In the genomic region with DNA sequence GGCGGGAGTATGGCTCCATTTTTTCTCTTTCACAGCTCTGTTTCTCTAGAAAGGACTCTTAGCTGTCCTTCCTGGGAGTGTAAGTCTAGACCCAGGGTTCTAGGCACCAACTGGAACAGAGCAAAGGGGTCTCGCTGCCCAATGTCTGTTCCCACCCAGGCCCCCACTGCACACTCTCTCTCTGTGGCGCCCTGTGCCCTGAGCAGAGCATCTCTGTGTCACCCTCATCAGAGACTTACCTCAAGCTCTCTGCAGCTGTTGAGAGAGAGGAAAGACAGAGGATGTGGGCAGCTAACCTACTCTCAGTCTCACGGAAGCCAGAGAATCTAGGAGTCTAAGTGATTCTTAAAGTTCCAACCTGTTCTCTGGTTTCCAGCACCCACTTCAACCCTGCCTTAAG, we compare ENCODE assay signal across 15 cellular contexts. TPM values are rescaled to one million over a fixed set of nuclear protein-coding genes. Genes with fewer than 3 reads are reported as not detected.
DNase-seq lines count a peak whose midpoint lies in the region; ATAC-seq, FAIRE-seq and TF ChIP-seq lines count a peak whose summit lies in the region.
"Had no signal": no experiment of that assay in that cellular context is flagged by ENCODE, and none has a peak within 500 bp of the region (broad histone marks: within the 10 kb centered on the region; RNA-seq: fewer than 3 reads in every experiment).

No MANE protein-coding gene starts in this region.

- no peak overlapping the region for H3K4me3 Mint-ChIP-seq in type B pancreatic cell

- peak; percentile 15 for DNase-seq in stimulated activated CD8-positive, alpha-beta memory T cell treated with anti-CD3 and anti-CD28 coated beads, Interleukin-12 subunit alpha, Interleukin-12 subunit beta, amount 100 ng/mL, for 1 hour (ENCODE audit: low read depth)
- no peak for DNase-seq in stimulated activated CD8-positive, alpha-beta memory T cell treated with anti-CD3 and anti-CD28 coated beads, Interleukin-4, amount 100 ng/mL, for 48 hours
- DNase-seq in KG1 (lab: John Stamatoyannopoulos, UW) (peak; percentile 26), GM12878 (ENCODE audit: low read depth, low spot score) (no peak), type B pancreatic cell (ENCODE audit: extremely low spot score, unreplicated experiment) (peak; percentile 37), left ventricle myocardium inferior (no peak), SIG-M5 treated with dmso at 0.1 percent for 504 hours (lab: John Stamatoyannopoulos, UW; ENCODE audit: unreplicated experiment) (no peak)
- DNase-seq in effector CD4-positive, alpha-beta T cell, result no peak
- DNase-seq: adrenal gland, SK-N-SH, WERI-Rb-1 had no signal

- H3K36me3 ChIP-seq in GM12878 (ENCODE audit: control insufficient read depth in 2 of 2, insufficient read depth in 2 of 2, low read length in 1 of 2) (no peaks in the 10 kb centered on the region), left ventricle myocardium inferior (no peaks in the 10 kb centered on the region)
- H3K36me3 ChIP-seq: adrenal gland, WERI-Rb-1 had no signal

- TF ChIP-seq RAD21 in GM12878 (IDR thresholded peaks at IDR 0.05; ENCODE audit: insufficient read depth, low read depth, low read length), result no peak

- peaks cover 14% of the 10 kb centered on the region for H3K4me1 Mint-ChIP-seq in type B pancreatic cell (ENCODE audit: unreplicated experiment)

- H3K27me3 Mint-ChIP-seq in type B pancreatic cell, result peaks cover 39% of the 10 kb centered on the region

- 22% methylated on average over 4 of the region's 4 CpGs for WGBS in GM12878 (ENCODE audit: insufficient coverage, insufficient replicate concordance, low lambda C conversion rate, missing lambda C conversion rate)

- no peak overlapping the region for H3K4me3 ChIP-seq in GM12878
- H3K4me3 ChIP-seq in left ventricle myocardium inferior, result no peak overlapping the region
- H3K4me3 ChIP-seq: adrenal gland, coronary artery had no signal

- intact Hi-C loops in GM12878 (cut with micrococcal nuclease; ENCODE audit: unreplicated experiment) (no loop called here), left ventricle myocardium inferior (cut with micrococcal nuclease) (no loop called here)

- H3K9ac ChIP-seq in GM12878 (ENCODE audit: control insufficient read depth, insufficient read depth, low read length), result no peak overlapping the region
- H3K9ac ChIP-seq: SK-N-SH had no signal

- TF ChIP-seq EP300 in GM12878 (IDR thresholded peaks at IDR 0.05; ENCODE audit: borderline replicate concordance in 1 of 2, control insufficient read depth in 1 of 2, low read depth in 2 of 2, low read length in 2 of 2), result no peak

- ATAC-seq in GM12878, result peak; percentile 78

- H4K20me1 ChIP-seq in GM12878 (ENCODE audit: control insufficient read depth, insufficient read depth), result no peaks in the 10 kb centered on the region

- H3K4me2 ChIP-seq in GM12878 (ENCODE audit: control insufficient read depth, insufficient read depth), result peak overlapping the region; percentile 17; the same call in 1 of the 2 replicates
- H3K4me2 ChIP-seq: SK-N-SH had no signal

- H3K9me3 ChIP-seq in GM12878 (replicated peaks; ENCODE audit: control insufficient read depth, insufficient read depth, low read length), result peaks cover 6% of the 10 kb centered on the region
- peaks cover 7% of the 10 kb centered on the region for H3K9me3 ChIP-seq in left ventricle myocardium inferior (replicated peaks)
- H3K9me3 ChIP-seq: adrenal gland, SK-N-SH had no signal

- H3K27ac Mint-ChIP-seq in type B pancreatic cell, result no peak overlapping the region
- H3K27ac Mint-ChIP-seq: progenitor cell of endocrine pancreas had no signal

- no peaks in the 10 kb centered on the region for H3K36me3 Mint-ChIP-seq in type B pancreatic cell

- in situ Hi-C loops in GM12878 (cut with MboI), result no loop called here

- 0 out of 2 replicates have a peak, but pooled peaks cover 7% of the 10 kb centered on the region for H3K4me1 ChIP-seq in GM12878 (ENCODE audit: control insufficient read depth, insufficient read depth, low read length)
- no peaks in the 10 kb centered on the region for H3K4me1 ChIP-seq in left ventricle myocardium inferior
- H3K4me1 ChIP-seq: adrenal gland had no signal

- RAD21 ChIA-PET in GM12878 (lab: Charles Lee; ENCODE audit: unreplicated experiment), result interaction anchor here (0.9 to 4.4 kb wide), 4 partner anchors 11 to 38 kb away, joined by 3 to 23 read pairs (median 4); no protein-coding TSS in a partner anchor

- CTCF ChIA-PET in GM12878 (lab: Yijun Ruan, JAX), result interaction anchor here (0.6 to 3.9 kb wide), 8 partner anchors 10 to 752 kb away, joined by 3 to 20 read pairs (median 3); a partner anchor contains a TSS

- peaks cover 17% of the 10 kb centered on the region for H3K9me3 Mint-ChIP-seq in type B pancreatic cell

- POLR2A ChIA-PET in GM12878 (lab: Charles Lee), result interaction anchor here (0.8 to 3.4 kb wide), 2 partner anchors 10 to 21 kb away, joined by 3 to 15 read pairs; a partner anchor contains a TSS

- no peak for TF ChIP-seq CTCF in GM12878 (IDR thresholded peaks at IDR 0.05 in 2 of 3, conservative IDR thresholded peaks at IDR 0.05 in 1 of 3; ENCODE audit: control insufficient read depth in 2 of 3, extremely low read depth in 1 of 3, insufficient read depth in 1 of 3, low read depth in 3 of 3, low read length in 3 of 3)
- TF ChIP-seq CTCF in type B pancreatic cell (conservative IDR thresholded peaks at IDR 0.05), result no peak
- TF ChIP-seq CTCF in left ventricle myocardium inferior (IDR thresholded peaks at IDR 0.05; ENCODE audit: borderline replicate concordance), result no peak

- H3K27ac ChIP-seq in GM12878 (ENCODE audit: control insufficient read depth, insufficient read depth) (no peak overlapping the region), left ventricle myocardium inferior (replicated peaks) (no peak overlapping the region)
- H3K27ac ChIP-seq: adrenal gland, coronary artery, HL-60, WERI-Rb-1 had no signal

- no TSS peak for BruUV-seq in GM12878 (replicated peaks; lab: Mats Ljungman, UMichigan)

- TF ChIP-seq POLR2A in GM12878 (IDR thresholded peaks at IDR 0.05; ENCODE audit: low read depth, low read length), result no peak

- peak; percentile 57 for FAIRE-seq in GM12878 (lab: Jason Lieb, UNC)

- SMC1A ChIA-PET in GM12878 (lab: Charles Lee; ENCODE audit: uncharacterized antibody, unreplicated experiment), result interaction anchor here (1.1 to 3.7 kb wide), 7 partner anchors 11 to 38 kb away, joined by 4 to 25 read pairs (median 6); a partner anchor contains a TSS

- 0 out of 2 replicates have a peak overlapping the region, but pooled peaks have one; percentile 17 for H2AFZ ChIP-seq in GM12878 (ENCODE audit: control insufficient read depth, low read depth, low read length)

- peaks cover 0 to 3% of the 10 kb centered on the region in 2 experiments; a peak in 3 of 4 replicates for H3K27me3 ChIP-seq in GM12878 (replicated peaks in 1 of 2; ENCODE audit: control insufficient read depth in 2 of 2, insufficient read depth in 2 of 2, low read length in 1 of 2)
- peaks cover 93% of the 10 kb centered on the region for H3K27me3 ChIP-seq in left ventricle myocardium inferior (ENCODE audit: low read depth)
- H3K27me3 ChIP-seq: adrenal gland had no signal

- no peaks in the 10 kb centered on the region for H3K79me2 ChIP-seq in GM12878 (ENCODE audit: control insufficient read depth, insufficient read depth, low read length)

TF ChIP-seq in GM12878, 131 proteins besides CTCF, POLR2A, EP300 and RAD21 (continues in another document):
- peak; percentile 71; the same call in 1 of the 2 replicates for TF ChIP-seq TCF12 (IDR thresholded peaks at IDR 0.05; ENCODE audit: low read depth, low read length)
- 0 out of 2 replicates have a peak, but pooled peaks have one; percentile 65 for TF ChIP-seq TCF3 (IDR thresholded peaks at IDR 0.05; ENCODE audit: borderline replicate concordance, insufficient read depth, low read depth, low read length)
- TF ChIP-seq SPI1 (IDR thresholded peaks at IDR 0.05; ENCODE audit: borderline replicate concordance, insufficient read depth, low read depth, low read length), result peak; percentile 14; the same call in 1 of the 2 replicates

RNA-seq across cellular contexts. Expression of a gene that starts 9.5 kb away (rescaled TPM):
- 1.2 and 2.0 TPM in 2 replicates for total RNA-seq in GM12878 (2013; cell fraction: nucleolus; rRNA removed)
- not detected in 2 replicates for total RNA-seq in GM12878 (2014; rRNA removed)
- total RNA-seq in GM12878 (2014; rRNA removed; fragmentation: Illumina TruSeq; extraction: Trizol), result not detected in 2 replicates
- not detected in 2 replicates for total RNA-seq in GM12878 (2021)
- 0.42 TPM for polyA plus RNA-seq in GM12878 (2011; ENCODE audit: low read depth)
- polyA plus RNA-seq in GM12878 (2011; rRNA removed), result 0.22 and 0.53 TPM in 2 replicates
- 1.1 and 1.6 TPM in 2 replicates for polyA plus RNA-seq in GM12878 (2011; cell fraction: cytosol; rRNA removed)
- polyA plus RNA-seq in GM12878 (2011; cell fraction: nucleus; rRNA removed), result 0.35 and 0.42 TPM in 2 replicates
- polyA plus RNA-seq in GM12878 (2012), result 0.20 and 1.2 TPM in 2 replicates
- polyA plus RNA-seq in GM12878 (2014; fragmentation: Illumina TruSeq; extraction: Trizol), result not detected in 2 replicates
- not detected for polyA plus RNA-seq in GM12878 (2014; fragmentation: Nextera tagmentation; extraction: Ambion mirVana)
- 0.09 TPM in 1 of 2 replicates, not detected in the other for polyA plus RNA-seq in GM12878 (2014; rRNA removed)
- under 1 TPM in 1 of 2 experiments, not detected in 1; 0.21 TPM for polyA plus RNA-seq in GM12878 (2016; fragmentation: Nextera tagmentation; extraction: Ambion mirVana)
- polyA minus RNA-seq in GM12878 (2011; rRNA and poly(A)+ RNA removed), result 0.51 and 1.1 TPM in 2 replicates
- polyA minus RNA-seq in GM12878 (2011; cell fraction: cytosol; rRNA and poly(A)+ RNA removed), result not detected in 2 replicates
- polyA minus RNA-seq in GM12878 (2011; cell fraction: nucleus; rRNA and poly(A)+ RNA removed), result 0.48 and 0.77 TPM in 2 replicates
- total RNA-seq in type B pancreatic cell (ENCODE audit: low replicate concordance), result not detected in 2 replicates
- total RNA-seq in left ventricle myocardium inferior, result not detected
- total RNA-seq: adrenal gland, Daoy, progenitor cell of endocrine pancreas had no signal
- polyA plus RNA-seq: adrenal gland, SK-N-SH had no signal

RNA-seq across cellular contexts. Expression of a gene that starts 58.4 kb away (rescaled TPM):
- 9.0 and 10.7 TPM in 2 replicates for total RNA-seq in GM12878 (2013; cell fraction: nucleolus; rRNA removed)
- total RNA-seq in GM12878 (2014; rRNA removed) (not detected in 2 replicates), GM12878 (2014; rRNA removed; fragmentation: Illumina TruSeq; extraction: Trizol) (0.09 and 0.23 TPM in 2 replicates), GM12878 (2021) (0.44 and 0.77 TPM in 2 replicates), type B pancreatic cell (ENCODE audit: low replicate concordance) (not detected in 2 replicates), left ventricle myocardium inferior (0.52 TPM)
- polyA plus RNA-seq in GM12878 (2011; ENCODE audit: low read depth), result 1.00 TPM
- polyA plus RNA-seq in GM12878 (2011; rRNA removed) (1.6 and 2.6 TPM in 2 replicates), GM12878 (2014; fragmentation: Illumina TruSeq; extraction: Trizol) (0.35 TPM in 1 of 2 replicates, not detected in the other), GM12878 (2014; fragmentation: Nextera tagmentation; extraction: Ambion mirVana) (under 1 TPM; 0.11 to 0.69 TPM), GM12878 (2014; rRNA removed) (0.19 and 0.20 TPM in 2 replicates), GM12878 (2016; fragmentation: Nextera tagmentation; extraction: Ambion mirVana) (under 1 TPM in 1 of 2 experiments, not detected in 1; 0.12 TPM)
- polyA plus RNA-seq in GM12878 (2011; cell fraction: cytosol; rRNA removed), result 2.5 and 3.0 TPM in 2 replicates
- 1.1 and 1.4 TPM in 2 replicates for polyA plus RNA-seq in GM12878 (2011; cell fraction: nucleus; rRNA removed)
- polyA plus RNA-seq in GM12878 (2012), result 0.51 and 0.74 TPM in 2 replicates
- polyA minus RNA-seq in GM12878 (2011; rRNA and poly(A)+ RNA removed), result 1.6 and 2.6 TPM in 2 replicates
- polyA minus RNA-seq in GM12878 (2011; cell fraction: cytosol; rRNA and poly(A)+ RNA removed), result not detected in 2 replicates
- polyA minus RNA-seq in GM12878 (2011; cell fraction: nucleus; rRNA and poly(A)+ RNA removed), result 0.77 and 0.85 TPM in 2 replicates
- total RNA-seq: Daoy, progenitor cell of endocrine pancreas had no signal
- polyA plus RNA-seq: SK-N-SH had no signal

Comparison
In these comparisons a context has a peak if more than half of its experiments do, and no peak if none do; other contexts are left out.
1. DNase-seq: peak in stimulated activated CD8-positive, alpha-beta memory T cell treated with anti-CD3 and anti-CD28 coated beads, Interleukin-12 subunit alpha, Interleukin-12 subunit beta, amount 100 ng/mL, for 1 hour (single experiment), KG1 (single experiment) and type B pancreatic cell (single experiment); none in stimulated activated CD8-positive, alpha-beta memory T cell treated with anti-CD3 and anti-CD28 coated beads, Interleukin-4, amount 100 ng/mL, for 48 hours (single experiment), GM12878 (single experiment), left ventricle myocardium inferior (single experiment), SIG-M5 treated with dmso at 0.1 percent for 504 hours (single experiment) and effector CD4-positive, alpha-beta T cell (single experiment).